In the genomic region with DNA sequence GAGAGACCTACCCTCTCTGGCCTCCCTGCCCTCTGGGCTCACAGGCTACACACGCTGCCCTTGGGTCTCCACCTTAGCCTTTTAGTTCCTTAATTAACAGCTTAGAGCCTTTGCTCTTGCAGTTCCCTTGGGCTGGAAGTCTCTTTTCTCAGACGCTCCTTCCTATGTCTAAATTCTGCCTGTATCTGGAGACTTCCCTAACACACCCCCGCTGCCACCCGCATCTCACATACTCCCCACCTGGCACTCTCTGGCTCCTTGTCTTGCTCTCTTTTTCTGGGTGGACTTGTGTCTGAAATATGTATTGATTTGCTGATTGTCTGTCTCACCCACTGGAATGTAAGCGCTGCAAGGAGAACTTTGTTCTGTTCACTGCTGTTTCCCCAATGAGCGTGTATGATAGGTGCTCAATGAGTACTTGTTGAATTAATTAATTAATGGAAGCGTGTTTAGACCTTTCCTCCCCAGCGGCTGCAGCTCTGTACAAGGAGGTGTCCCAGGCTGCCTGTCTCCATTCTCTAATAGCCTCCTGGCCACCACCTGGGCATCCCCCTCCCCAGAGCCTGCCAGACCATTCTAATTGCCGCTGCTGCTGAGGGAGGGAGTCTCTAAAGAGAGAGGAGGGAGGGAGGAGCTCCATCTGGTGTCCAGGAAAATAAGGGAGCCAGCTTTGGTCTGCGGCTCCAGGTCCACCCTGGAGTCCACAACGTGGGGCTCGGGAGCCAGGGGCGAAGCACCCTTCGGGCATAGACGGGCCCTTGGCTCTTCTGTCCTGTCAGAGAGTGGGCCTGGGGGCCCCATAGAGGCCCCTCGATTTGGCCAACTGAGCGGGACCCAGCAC, we compare ENCODE assay signal across 11 cellular contexts.
DNase-seq lines count a peak whose midpoint lies in the region; ATAC-seq and TF ChIP-seq lines count a peak whose summit lies in the region.
"Had no signal": no experiment of that assay in that cellular context is flagged by ENCODE, and none has a peak within 500 bp of the region (broad histone marks: within the 10 kb centered on the region; RNA-seq: fewer than 3 reads in every experiment).

No MANE protein-coding gene starts in this region.

- H3K4me3 ChIP-seq in HFF-Myc (replicated peaks; ENCODE audit: low read depth, low read length) = no peak overlapping the region

- no peak for DNase-seq in HFF-Myc (ENCODE audit: extremely low read depth, low read depth)
- peak; percentile 84 to 87 for DNase-seq in hippocampal formation (lab: John Stamatoyannopoulos, UW)
- DNase-seq in putamen (ENCODE audit: low spot score) = peak; percentile 86
- no peak for DNase-seq in ureter (ENCODE audit: low spot score)
- DNase-seq in stimulated activated CD4-positive, alpha-beta T cell treated with anti-CD3 and anti-CD28 coated beads, Interleukin-1b, Interleukin-23, amount 100 ng/mL, for 48 hours = no peak
- DNase-seq: left colon; MM.1S; stimulated activated CD8-positive, alpha-beta memory T cell treated with anti-CD3 and anti-CD28 coated beads, Interleukin-4, amount 100 ng/mL, for 48 hours had no signal

- peak; percentile 21 for TF ChIP-seq CTCF in HFF-Myc (IDR thresholded peaks at IDR 0.05; ENCODE audit: low read depth, low read length, missing control alignments)

- peak overlapping the region; percentile 86 for H3K27ac ChIP-seq in angular gyrus (ENCODE audit: low read depth, low read length)

- ATAC-seq in GM21529 (IDR thresholded peaks at IDR 0.05; ENCODE audit: unreplicated experiment) (no peak), HG02852 (IDR thresholded peaks at IDR 0.05; ENCODE audit: unreplicated experiment) (no peak)
- ATAC-seq: left colon had no signal

Comparison
In these comparisons a context has a peak if more than half of its experiments do, and no peak if none do; other contexts are left out.
1. DNase-seq: peak in hippocampal formation (2 of 2) and putamen (single experiment); none in HFF-Myc (single experiment), ureter (single experiment) and stimulated activated CD4-positive, alpha-beta T cell treated with anti-CD3 and anti-CD28 coated beads, Interleukin-1b, Interleukin-23, amount 100 ng/mL, for 48 hours (single experiment).